Comparison of ENCODE assay signal across 13 cellular contexts in genomic region chr12:1663440-1664132, GRCh38. TPM values are rescaled to one million over a fixed set of nuclear protein-coding genes. Genes with fewer than 3 reads are reported as not detected.
DNase-seq lines count a peak whose midpoint lies in the region; ATAC-seq and TF ChIP-seq lines count a peak whose summit lies in the region.
"Had no signal": no experiment of that assay in that cellular context is flagged by ENCODE, and none has a peak within 500 bp of the region (broad histone marks: within the 10 kb centered on the region; RNA-seq: fewer than 3 reads in every experiment).

No MANE protein-coding gene starts in this region.

- H3K36me3 ChIP-seq in tibial nerve = no peaks in the 10 kb centered on the region

- 89% methylated on average over 11 of the region's 11 CpGs for WGBS in tibial nerve, 2 donors

- H3K4me1 ChIP-seq in tibial nerve = peaks cover 0 to 36% (median 25%) of the 10 kb centered on the region in 4 donors

- peak overlapping the region; percentile 74 for H3K27ac Mint-ChIP-seq in activated naive CD4-positive, alpha-beta T cell treated with anti-CD3 and anti-CD28 coated beads, Interleukin-2, amount 10 ng/mL, durations not matched to agents 7 days and 5 days
- H3K27ac Mint-ChIP-seq in activated naive CD4-positive, alpha-beta T cell treated with anti-CD3 and anti-CD28 coated beads, Interleukin-2, amount 50 U/mL, for 72 hours = peak overlapping the region in 1 of 2 donors; percentile 24
- peak overlapping the region; percentile 88 for H3K27ac Mint-ChIP-seq in activated naive CD8-positive, alpha-beta T cell
- no peak overlapping the region for H3K27ac Mint-ChIP-seq in memory B cell

- H3K27me3 ChIP-seq in tibial nerve = no peaks in the 10 kb centered on the region
- H3K27me3 ChIP-seq: testis had no signal

- H3K4me3 ChIP-seq in tibial nerve = no peak overlapping the region

- no peak for DNase-seq in activated naive CD4-positive, alpha-beta T cell treated with anti-CD3 and anti-CD28 coated beads, Interleukin-2, amount 10 ng/mL, durations not matched to agents 7 days and 5 days
- DNase-seq in activated naive CD4-positive, alpha-beta T cell treated with anti-CD3 and anti-CD28 coated beads, Interleukin-2, amount 50 U/mL, for 72 hours (ENCODE audit: low spot score in 2 of 2) = no peak
- DNase-seq in memory B cell (ENCODE audit: low spot score in 2 of 2) (no peak), tibial nerve (ENCODE audit: low spot score in 2 of 2) (no peak), Ammon's horn (ENCODE audit: low spot score) (no peak), NCI-H2081 (lab: John Stamatoyannopoulos, UW) (no peak)
- DNase-seq: activated gamma-delta T cell, NCI-H1092 treated with DMSO at 0.1 percent for 48 hours, nucleus accumbens had no signal

- no peak for TF ChIP-seq CTCF in tibial nerve (IDR thresholded peaks at IDR 0.05)

- no peak for ATAC-seq in activated naive CD4-positive, alpha-beta T cell treated with anti-CD3 and anti-CD28 coated beads, Interleukin-2, amount 50 U/mL, for 72 hours
- ATAC-seq in memory B cell (ENCODE audit: low read depth) (no peak), HG03342 (IDR thresholded peaks at IDR 0.05; ENCODE audit: unreplicated experiment) (no peak)

- peak overlapping the region; percentile 71 for H3K4me3 Mint-ChIP-seq in activated naive CD4-positive, alpha-beta T cell treated with anti-CD3 and anti-CD28 coated beads, Interleukin-2, amount 10 ng/mL, durations not matched to agents 7 days and 5 days
- H3K4me3 Mint-ChIP-seq in activated naive CD8-positive, alpha-beta T cell = peak overlapping the region; percentile 81
- peak overlapping the region; percentile 84 for H3K4me3 Mint-ChIP-seq in memory B cell

- H3K36me3 Mint-ChIP-seq in activated naive CD4-positive, alpha-beta T cell treated with anti-CD3 and anti-CD28 coated beads, Interleukin-2, amount 10 ng/mL, durations not matched to agents 7 days and 5 days = peaks cover 2% of the 10 kb centered on the region
- no peaks in the 10 kb centered on the region for H3K36me3 Mint-ChIP-seq in activated naive CD4-positive, alpha-beta T cell treated with anti-CD3 and anti-CD28 coated beads, Interleukin-2, amount 50 U/mL, for 72 hours
- H3K36me3 Mint-ChIP-seq in activated naive CD8-positive, alpha-beta T cell = no peaks in the 10 kb centered on the region
- no peaks in the 10 kb centered on the region for H3K36me3 Mint-ChIP-seq in memory B cell

- CTCF ChIA-PET in activated naive CD4-positive, alpha-beta T cell treated with anti-CD3 and anti-CD28 coated beads, Interleukin-2, amount 10 ng/mL, durations not matched to agents 7 days and 5 days (lab: Charles Lee) = no interaction called here

- peaks cover 60% of the 10 kb centered on the region for H3K4me1 Mint-ChIP-seq in activated naive CD4-positive, alpha-beta T cell treated with anti-CD3 and anti-CD28 coated beads, Interleukin-2, amount 10 ng/mL, durations not matched to agents 7 days and 5 days
- peaks cover 58% of the 10 kb centered on the region for H3K4me1 Mint-ChIP-seq in activated naive CD8-positive, alpha-beta T cell (ENCODE audit: low read depth)
- H3K4me1 Mint-ChIP-seq in memory B cell = peaks cover 10% of the 10 kb centered on the region

- TF ChIP-seq POLR2A in tibial nerve (IDR thresholded peaks at IDR 0.05) = peak in 1 of 2 donors; percentile 4

- no peak for TF ChIP-seq EP300 in tibial nerve (IDR thresholded peaks at IDR 0.05)

- no peaks in the 10 kb centered on the region for H3K9me3 Mint-ChIP-seq in activated naive CD4-positive, alpha-beta T cell treated with anti-CD3 and anti-CD28 coated beads, Interleukin-2, amount 10 ng/mL, durations not matched to agents 7 days and 5 days
- H3K9me3 Mint-ChIP-seq in activated naive CD4-positive, alpha-beta T cell treated with anti-CD3 and anti-CD28 coated beads, Interleukin-2, amount 50 U/mL, for 72 hours = peaks cover 0 to 5% of the 10 kb centered on the region in 2 donors
- no peaks in the 10 kb centered on the region for H3K9me3 Mint-ChIP-seq in activated naive CD8-positive, alpha-beta T cell (ENCODE audit: low read depth)
- peaks cover 3% of the 10 kb centered on the region for H3K9me3 Mint-ChIP-seq in memory B cell

- no peaks in the 10 kb centered on the region for H3K9me3 ChIP-seq in tibial nerve
- H3K9me3 ChIP-seq: testis had no signal

- peaks cover 19% of the 10 kb centered on the region for H3K27me3 Mint-ChIP-seq in activated naive CD4-positive, alpha-beta T cell treated with anti-CD3 and anti-CD28 coated beads, Interleukin-2, amount 10 ng/mL, durations not matched to agents 7 days and 5 days
- no peaks in the 10 kb centered on the region for H3K27me3 Mint-ChIP-seq in activated naive CD8-positive, alpha-beta T cell
- peaks cover 3% of the 10 kb centered on the region for H3K27me3 Mint-ChIP-seq in memory B cell

- H3K27ac ChIP-seq in tibial nerve = peak overlapping the region; percentile 78 to 93 (median 86)
- H3K27ac ChIP-seq: HL-60 had no signal

RNA-seq across cellular contexts. Expression of gene ADIPOR2, which starts 27.3 kb away (rescaled TPM):
- total RNA-seq in activated naive CD4-positive, alpha-beta T cell treated with anti-CD3 and anti-CD28 coated beads, Interleukin-2, amount 50 U/mL, for 72 hours = 10 to 100 TPM; 35.3 to 45.5 TPM
- total RNA-seq in tibial nerve = 100 to 1,000 TPM in 1 of 4 donors, 10 to 100 TPM in 3; 66.6 to 123 (median 72.1) TPM

RNA-seq across cellular contexts. Expression of gene WNT5B, which starts 34.6 kb away (rescaled TPM):
- total RNA-seq in activated naive CD4-positive, alpha-beta T cell treated with anti-CD3 and anti-CD28 coated beads, Interleukin-2, amount 50 U/mL, for 72 hours = under 1 TPM in 1 of 2 donors, not detected in 1; 0.18 TPM
- 10 to 100 TPM; 11.7 to 34.1 (median 17.6) TPM for total RNA-seq in tibial nerve

Comparison
In these comparisons a context has a peak if more than half of its experiments do, and no peak if none do; other contexts are left out.
1. RNA of gene WNT5B, which starts 34.6 kb away (total RNA-seq): 11.7 to 34.1 TPM in tibial nerve; 0.18 TPM in activated naive CD4-positive, alpha-beta T cell treated with anti-CD3 and anti-CD28 coated beads, Interleukin-2, amount 50 U/mL, for 72 hours; every median in the first group is over 10 times any median in the second.
2. Peak in every context shown above with its lines, with median percentiles within 50 percentile points of each other: H3K4me3 Mint-ChIP-seq.